30 cellular contexts compared by ENCODE assay signal in genomic region chr12:116971222-116971621, GRCh38.
"Had no signal": no experiment of that assay in that cellular context is flagged by ENCODE, and none has a peak within 500 bp of the region (broad histone marks: within the 10 kb centered on the region; RNA-seq: fewer than 3 reads in every experiment).

No MANE protein-coding gene starts in this region.

- H3K27ac ChIP-seq: coronary artery, dorsolateral prefrontal cortex, gastrocnemius medialis, left ventricle myocardium inferior, thoracic aorta, uterus, VCaP had no signal

- DNase-seq: activated CD4-positive, alpha-beta memory T cell treated with anti-CD3 and anti-CD28 coated beads for 36 hours; activated CD4-positive, alpha-beta T cell treated with anti-CD3 and anti-CD28 coated beads, Interleukin-2, amount 10 ng/mL, durations not matched to agents 24 days and 14 days; activated CD4-positive, CD25-positive, alpha-beta regulatory T cell treated with anti-CD3 and anti-CD28 coated beads, Interleukin-2, amount 50 U/mL, for 72 hours; activated CD8-positive, alpha-beta memory T cell treated with anti-CD3 and anti-CD28 coated beads, Interleukin-2, amount 50 U/mL, for 4 hours; activated gamma-delta T cell treated with Interleukin-2 at 50 U/mL for 16 hours; activated T-cell treated with anti-CD3 and anti-CD28 coated beads, Interleukin-2, amount 50 U/mL, for 1 hour; anterior cingulate cortex; cerebellar nuclear complex; dorsolateral prefrontal cortex; effector memory CD4-positive, alpha-beta T cell; erythroblast; gastrocnemius medialis; glutamatergic neuron; islet precursor cell; left ventricle myocardium inferior; mucosa of descending colon; posterior cingulate gyrus; right cardiac atrium; stimulated activated CD4-positive, alpha-beta T cell treated with anti-CD3 and anti-CD28 coated beads, Interleukin-15, amount 100 ng/mL, for 24 hours; stimulated activated CD4-positive, alpha-beta T cell treated with anti-CD3 and anti-CD28 coated beads, Interleukin-2, amount 100 ng/mL, for 24 hours; uterus had no signal

- H3K4me1 Mint-ChIP-seq: activated CD4-positive, alpha-beta T cell treated with anti-CD3 and anti-CD28 coated beads, Interleukin-2, amount 10 ng/mL, durations not matched to agents 24 days and 14 days had no signal

- H3K27me3 ChIP-seq: dorsolateral prefrontal cortex, gastrocnemius medialis, uterus had no signal

- H3K27ac Mint-ChIP-seq: activated CD4-positive, alpha-beta memory T cell treated with anti-CD3 and anti-CD28 coated beads for 36 hours; activated CD4-positive, alpha-beta T cell treated with anti-CD3 and anti-CD28 coated beads, Interleukin-2, amount 10 ng/mL, durations not matched to agents 24 days and 14 days; activated naive CD4-positive, alpha-beta T cell treated with anti-CD3 and anti-CD28 coated beads, Interleukin-2, amount 50 U/mL, for 72 hours; activated T-helper 1 cell treated with anti-CD3 and anti-CD28 coated beads, Interleukin-12 subunit alpha, Interleukin-12 subunit beta, Interleukin-2, Interleukin-4 antibody, amounts not matched to agents 30 ng/mL and 10 ng/mL and 1 ng/mL, durations not matched to agents 14 hours and 24 hours and 36 hours; nephron; stimulated activated naive CD8-positive, alpha-beta T cell treated with anti-CD3 and anti-CD28 coated beads, Interleukin-15, Interleukin-2, amounts not matched to agents 100 ng/mL and 50 ng/mL, for 24 hours; type B pancreatic cell had no signal

- H3K4me3 ChIP-seq: coronary artery, dorsolateral prefrontal cortex, gastrocnemius medialis, left ventricle myocardium inferior, lung, mucosa of descending colon, thoracic aorta, uterus had no signal

- H3K4me1 ChIP-seq: gastrocnemius medialis, uterus had no signal

- H3K4me3 Mint-ChIP-seq: activated CD4-positive, alpha-beta memory T cell treated with anti-CD3 and anti-CD28 coated beads for 36 hours; activated CD4-positive, alpha-beta T cell treated with anti-CD3 and anti-CD28 coated beads, Interleukin-2, amount 10 ng/mL, durations not matched to agents 24 days and 14 days; activated T-helper 1 cell treated with anti-CD3 and anti-CD28 coated beads, Interleukin-12 subunit alpha, Interleukin-12 subunit beta, Interleukin-2, Interleukin-4 antibody, amounts not matched to agents 30 ng/mL and 10 ng/mL and 1 ng/mL, durations not matched to agents 14 hours and 24 hours and 36 hours; nephron; stimulated activated naive CD8-positive, alpha-beta T cell treated with anti-CD3 and anti-CD28 coated beads, Interleukin-15, Interleukin-2, amounts not matched to agents 100 ng/mL and 50 ng/mL, for 24 hours; type B pancreatic cell had no signal

- H3K9me3 Mint-ChIP-seq: activated CD4-positive, alpha-beta memory T cell treated with anti-CD3 and anti-CD28 coated beads for 36 hours; activated CD4-positive, alpha-beta T cell treated with anti-CD3 and anti-CD28 coated beads, Interleukin-2, amount 10 ng/mL, durations not matched to agents 24 days and 14 days; activated naive CD4-positive, alpha-beta T cell treated with anti-CD3 and anti-CD28 coated beads, Interleukin-2, amount 50 U/mL, for 72 hours; activated T-helper 1 cell treated with anti-CD3 and anti-CD28 coated beads, Interleukin-12 subunit alpha, Interleukin-12 subunit beta, Interleukin-2, Interleukin-4 antibody, amounts not matched to agents 30 ng/mL and 10 ng/mL and 1 ng/mL, durations not matched to agents 14 hours and 24 hours and 36 hours; nephron; stimulated activated naive CD8-positive, alpha-beta T cell treated with anti-CD3 and anti-CD28 coated beads, Interleukin-15, Interleukin-2, amounts not matched to agents 100 ng/mL and 50 ng/mL, for 24 hours; type B pancreatic cell had no signal

- H3K27me3 Mint-ChIP-seq: activated CD4-positive, alpha-beta memory T cell treated with anti-CD3 and anti-CD28 coated beads for 36 hours; activated CD4-positive, alpha-beta T cell treated with anti-CD3 and anti-CD28 coated beads, Interleukin-2, amount 10 ng/mL, durations not matched to agents 24 days and 14 days; stimulated activated naive CD8-positive, alpha-beta T cell treated with anti-CD3 and anti-CD28 coated beads, Interleukin-15, Interleukin-2, amounts not matched to agents 100 ng/mL and 50 ng/mL, for 24 hours; type B pancreatic cell had no signal

- ATAC-seq: activated naive CD4-positive, alpha-beta T cell treated with anti-CD3 and anti-CD28 coated beads, Interleukin-2, amount 50 U/mL, for 72 hours; gastrocnemius medialis; mucosa of descending colon; right cardiac atrium had no signal
